Comparison of ENCODE assay signal across 8 cellular contexts in genomic region chr13:27622102-27622820, GRCh38. TPM values are rescaled to one million over a fixed set of nuclear protein-coding genes. Genes with fewer than 3 reads are reported as not detected.
DNase-seq lines count a peak whose midpoint lies in the region; ATAC-seq and TF ChIP-seq lines count a peak whose summit lies in the region.

No MANE protein-coding gene starts in this region.

- H3K4me1 ChIP-seq in DOHH2 (ENCODE audit: control insufficient read depth, low read length), result peaks cover 49% of the 10 kb centered on the region
- no peaks in the 10 kb centered on the region; the same call in 1 of the 2 replicates for H3K4me1 ChIP-seq in iPS DF 6.9 (ENCODE audit: control insufficient read depth, insufficient read depth, low read length)
- peaks cover 18 to 81% (median 49%) of the 10 kb centered on the region in 6 donors for H3K4me1 ChIP-seq in spleen

- no peak for TF ChIP-seq POLR2A in spleen (IDR thresholded peaks at IDR 0.05)

- peaks cover 22% of the 10 kb centered on the region for H4K20me1 ChIP-seq in DOHH2 (ENCODE audit: control insufficient read depth, insufficient read depth, low read depth, low read length)

- H3K27me3 ChIP-seq in DOHH2 (ENCODE audit: control insufficient read depth, low read length) (no peaks in the 10 kb centered on the region), iPS DF 6.9 (ENCODE audit: control insufficient read depth, insufficient read depth, low read length) (no peaks in the 10 kb centered on the region), spleen (replicated peaks in 1 of 7) (no peaks in the 10 kb centered on the region)

- H3K27me3 Mint-ChIP-seq in activated T-helper 1 cell treated with anti-CD3 and anti-CD28 coated beads, Interleukin-12 subunit alpha, Interleukin-12 subunit beta, Interleukin-2, Interleukin-4 antibody, amounts not matched to agents 30 ng/mL and 10 ng/mL and 1 ng/mL, durations not matched to agents 14 hours and 24 hours and 36 hours (ENCODE audit: insufficient read depth), result no peaks in the 10 kb centered on the region

- peaks cover 68% of the 10 kb centered on the region for H3K4me1 Mint-ChIP-seq in activated T-helper 1 cell treated with anti-CD3 and anti-CD28 coated beads, Interleukin-12 subunit alpha, Interleukin-12 subunit beta, Interleukin-2, Interleukin-4 antibody, amounts not matched to agents 30 ng/mL and 10 ng/mL and 1 ng/mL, durations not matched to agents 14 hours and 24 hours and 36 hours (ENCODE audit: low read depth)

- no peaks in the 10 kb centered on the region for H3K9me3 Mint-ChIP-seq in activated T-helper 1 cell treated with anti-CD3 and anti-CD28 coated beads, Interleukin-12 subunit alpha, Interleukin-12 subunit beta, Interleukin-2, Interleukin-4 antibody, amounts not matched to agents 30 ng/mL and 10 ng/mL and 1 ng/mL, durations not matched to agents 14 hours and 24 hours and 36 hours

- H3F3A ChIP-seq in DOHH2 (ENCODE audit: control insufficient read depth, insufficient read depth), result peaks cover 8% of the 10 kb centered on the region

- peak overlapping the region; percentile 90 for H3K27ac Mint-ChIP-seq in activated T-helper 1 cell treated with anti-CD3 and anti-CD28 coated beads, Interleukin-12 subunit alpha, Interleukin-12 subunit beta, Interleukin-2, Interleukin-4 antibody, amounts not matched to agents 30 ng/mL and 10 ng/mL and 1 ng/mL, durations not matched to agents 14 hours and 24 hours and 36 hours

- H3K4me3 ChIP-seq in DOHH2 (ENCODE audit: low read length) (peak overlapping the region; percentile 88), iPS DF 6.9 (ENCODE audit: low read length) (peak overlapping the region; percentile 92), spleen (peak overlapping the region; percentile 81 to 98 (median 91))

- H3K79me2 ChIP-seq in DOHH2 (ENCODE audit: control insufficient read depth, low read length), result peaks cover 90% of the 10 kb centered on the region

- WGBS in iPS DF 6.9 (ENCODE audit: insufficient coverage, insufficient read length), result 100% methylated on average over 1 of the region's 13 CpGs
- 8 to 10% (median 9%) methylated on average over 13 of the region's 13 CpGs for WGBS in spleen, 5 donors

- no peaks in the 10 kb centered on the region for H3K9me2 ChIP-seq in DOHH2 (replicated peaks; ENCODE audit: control insufficient read depth, low read length)

- peak overlapping the region; percentile 91 for H3K4me2 ChIP-seq in DOHH2 (ENCODE audit: low read length)

- no peak for DNase-seq in activated T-helper 1 cell treated with anti-CD3 and anti-CD28 coated beads, Interleukin-12 subunit alpha, Interleukin-12 subunit beta, Interleukin-2, Interleukin-4 antibody, amounts not matched to agents 30 ng/mL and 10 ng/mL and 1 ng/mL, durations not matched to agents 14 hours and 24 hours and 36 hours (ENCODE audit: low spot score)
- DNase-seq in iPS DF 6.9 (ENCODE audit: low read depth, low spot score) (no peak), spleen (no peak), activated gamma-delta T cell treated with Interleukin-2 at 50 U/mL for 16 hours (no peak)

- H3K9me3 ChIP-seq in DOHH2 (ENCODE audit: control insufficient read depth, insufficient read depth, low read length), result no peaks in the 10 kb centered on the region
- H3K9me3 ChIP-seq in iPS DF 6.9 (ENCODE audit: control insufficient read depth, insufficient read depth, low read length), result no peaks in the 10 kb centered on the region
- no peaks in the 10 kb centered on the region for H3K9me3 ChIP-seq in spleen

- H3K36me3 ChIP-seq in DOHH2 (ENCODE audit: control insufficient read depth, low read length) (peaks cover 53% of the 10 kb centered on the region), iPS DF 6.9 (ENCODE audit: control insufficient read depth, insufficient read depth, low read length) (no peaks in the 10 kb centered on the region; the same call in 1 of the 2 replicates), spleen (peaks cover 0 to 19% (median 4%) of the 10 kb centered on the region in 6 donors)

- peak overlapping the region; percentile 48 for H3K27ac ChIP-seq in DOHH2 (ENCODE audit: low read depth, low read length)
- H3K27ac ChIP-seq in iPS DF 6.9 (ENCODE audit: low read length), result no peak overlapping the region
- peak overlapping the region; percentile 91 to 98 (median 96) for H3K27ac ChIP-seq in spleen

- peaks cover 38% of the 10 kb centered on the region for H3K36me3 Mint-ChIP-seq in activated T-helper 1 cell treated with anti-CD3 and anti-CD28 coated beads, Interleukin-12 subunit alpha, Interleukin-12 subunit beta, Interleukin-2, Interleukin-4 antibody, amounts not matched to agents 30 ng/mL and 10 ng/mL and 1 ng/mL, durations not matched to agents 14 hours and 24 hours and 36 hours (ENCODE audit: low read depth)

- H3K4me3 Mint-ChIP-seq in activated T-helper 1 cell treated with anti-CD3 and anti-CD28 coated beads, Interleukin-12 subunit alpha, Interleukin-12 subunit beta, Interleukin-2, Interleukin-4 antibody, amounts not matched to agents 30 ng/mL and 10 ng/mL and 1 ng/mL, durations not matched to agents 14 hours and 24 hours and 36 hours, result peak overlapping the region; percentile 93

- TF ChIP-seq CTCF in DOHH2 (IDR thresholded peaks at IDR 0.05; ENCODE audit: low read depth, low read length, poor library complexity, severe bottlenecking) (no peak), spleen (IDR thresholded peaks at IDR 0.05 in 8 of 11, conservative IDR thresholded peaks at IDR 0.05 in 3 of 11) (no peak)

- intact Hi-C loops in activated T-helper 1 cell treated with anti-CD3 and anti-CD28 coated beads, Interleukin-12 subunit alpha, Interleukin-12 subunit beta, Interleukin-2, Interleukin-4 antibody, amounts not matched to agents 30 ng/mL and 10 ng/mL and 1 ng/mL, durations not matched to agents 14 hours and 24 hours and 36 hours (cut with micrococcal nuclease), result loop anchor here (5.0 kb wide), 7 partner anchors 80 to 1400 kb away; partner anchors contain the start of genes CDK8, POMP, RASL11A and RNF6
- intact Hi-C loops in spleen (cut with DNase I; ENCODE audit: low total_unique reads), result loop anchor here (10.0 kb wide), 1 partner anchor 167 kb away; the partner anchor contains the start of gene MTIF3

- peak; percentile 1 for ATAC-seq in HG03135 (IDR thresholded peaks at IDR 0.05; ENCODE audit: unreplicated experiment)
- ATAC-seq in HG03039 (IDR thresholded peaks at IDR 0.05; ENCODE audit: unreplicated experiment), result no peak
- no peak for ATAC-seq in HG02970 (IDR thresholded peaks at IDR 0.05; ENCODE audit: low FRiP score, unreplicated experiment)

RNA-seq across cellular contexts. Expression of gene POLR1D, which starts 0.6 kb away (rescaled TPM):
- 127 and 133 TPM in 2 replicates for total RNA-seq in activated T-helper 1 cell treated with anti-CD3 and anti-CD28 coated beads, Interleukin-12 subunit alpha, Interleukin-12 subunit beta, Interleukin-2, Interleukin-4 antibody, amounts not matched to agents 30 ng/mL and 10 ng/mL and 1 ng/mL, durations not matched to agents 14 hours and 24 hours and 36 hours
- 100 to 1,000 TPM in 3 of 7 donors, 10 to 100 TPM in 4; 64.2 to 115 (median 94.2) TPM for total RNA-seq in spleen
- 100 to 1,000 TPM; 103 to 134 (median 117) TPM for polyA plus RNA-seq in spleen

RNA-seq across cellular contexts. Expression of gene LNX2, which starts 1.9 kb away (rescaled TPM):
- total RNA-seq in activated T-helper 1 cell treated with anti-CD3 and anti-CD28 coated beads, Interleukin-12 subunit alpha, Interleukin-12 subunit beta, Interleukin-2, Interleukin-4 antibody, amounts not matched to agents 30 ng/mL and 10 ng/mL and 1 ng/mL, durations not matched to agents 14 hours and 24 hours and 36 hours, result 4.1 and 4.5 TPM in 2 replicates
- 1 to 10 TPM; 6.5 to 8.8 (median 6.8) TPM for total RNA-seq in spleen
- polyA plus RNA-seq in spleen, result 1 to 10 TPM; 1.8 to 3.0 (median 2.7) TPM
